20 cellular contexts compared by ENCODE assay signal in the genomic region with DNA sequence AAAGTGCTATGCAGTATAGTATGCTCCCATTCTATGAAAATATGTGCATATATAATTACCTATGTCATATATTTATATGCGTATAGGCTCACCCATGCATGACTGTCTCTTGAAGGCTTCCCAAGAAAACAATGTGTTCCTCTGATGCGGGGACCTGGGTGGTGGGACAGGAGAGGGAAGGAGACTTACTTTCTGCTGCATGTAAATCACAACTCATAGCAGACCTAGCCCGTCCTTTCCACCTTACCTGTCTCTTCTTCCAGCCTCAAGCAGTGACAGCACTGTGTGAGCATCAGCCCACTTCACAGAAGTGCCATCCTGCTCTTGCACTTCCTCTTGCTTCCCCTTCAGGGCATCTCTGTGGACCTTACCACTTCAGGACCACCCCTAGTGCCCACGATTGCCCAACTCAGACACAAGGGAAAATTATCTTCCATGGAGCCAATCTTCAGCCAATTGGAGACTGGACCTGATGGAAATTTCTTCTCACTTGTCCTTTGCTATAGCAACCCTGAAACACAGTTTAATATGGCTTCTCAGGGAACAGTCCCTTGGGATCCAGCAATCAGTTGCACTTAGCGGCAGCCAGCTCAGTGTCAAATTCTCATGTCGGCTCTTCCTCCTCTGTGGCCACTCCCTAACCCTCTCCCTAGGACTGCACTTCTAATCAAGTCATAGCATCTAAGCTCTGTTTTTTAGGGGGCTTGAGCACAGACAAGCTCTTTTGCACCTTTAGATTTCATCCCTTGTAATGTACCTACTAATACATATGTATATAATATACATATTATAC.
DNase-seq lines count a peak whose midpoint lies in the region; ATAC-seq, FAIRE-seq and TF ChIP-seq lines count a peak whose summit lies in the region.
"Had no signal": no experiment of that assay in that cellular context is flagged by ENCODE, and none has a peak within 500 bp of the region (broad histone marks: within the 10 kb centered on the region; RNA-seq: fewer than 3 reads in every experiment).

No MANE protein-coding gene starts in this region.

- H3K4me3 ChIP-seq in BE2C (ENCODE audit: low read depth, low read length), result peak overlapping the region; percentile 23
- H3K4me3 ChIP-seq: lung, pancreas, stomach had no signal

- H3K27me3 ChIP-seq in BE2C, result no peaks in the 10 kb centered on the region
- H3K27me3 ChIP-seq: pancreas, stomach had no signal

- DNase-seq in BE2C (peak; percentile 48), DMS153 (lab: John Stamatoyannopoulos, UW) (peak; percentile 70), NCI-H1436 treated with DMSO at 0.1 percent for 48 hours (lab: John Stamatoyannopoulos, UW) (peak; percentile 48), SK-N-DZ (ENCODE audit: low spot score) (peak; percentile 72), RCC 7860 (ENCODE audit: low spot score) (no peak), NCI-H2081 (lab: John Stamatoyannopoulos, UW) (no peak), frontal cortex (ENCODE audit: low spot score in 2 of 2) (no peak)
- DNase-seq: activated CD4-positive, alpha-beta T cell treated with anti-CD3 and anti-CD28 coated beads, Interleukin-2, amount 50 U/mL, for 4 hours; dermis blood vessel endothelial cell; hippocampal formation; naive B cell; pancreas; stimulated activated CD4-positive, alpha-beta T cell treated with anti-CD3 and anti-CD28 coated beads, Interleukin-1b, Interleukin-23, amount 100 ng/mL, for 48 hours; stomach had no signal

- ATAC-seq in activated CD4-positive, CD25-positive, alpha-beta regulatory T cell treated with anti-CD3 and anti-CD28 coated beads, Interleukin-2, amount 50 U/mL, for 24 hours, result no peak
- ATAC-seq: HCT116, T-cell had no signal

- FAIRE-seq in RCC 7860 (lab: Jason Lieb, UNC) (no peak), frontal cortex (lab: Jason Lieb, UNC) (no peak)
- FAIRE-seq: bronchial epithelial cell, keratinocyte, pancreas had no signal

- peaks cover 35% of the 10 kb centered on the region for H3K4me1 ChIP-seq in BE2C

- H3K9me3 ChIP-seq in BE2C, result no peaks in the 10 kb centered on the region
- H3K9me3 ChIP-seq: pancreas, stomach had no signal

- TF ChIP-seq CTCF in BE2C (IDR thresholded peaks at IDR 0.05; ENCODE audit: low read depth, low read length), result no peak

- no peaks in the 10 kb centered on the region for H3K36me3 ChIP-seq in BE2C
- H3K36me3 ChIP-seq: pancreas, stomach had no signal

Comparison
In these comparisons a context has a peak if more than half of its experiments do, and no peak if none do; other contexts are left out.
1. DNase-seq: peak in BE2C (single experiment), DMS153 (single experiment), NCI-H1436 treated with DMSO at 0.1 percent for 48 hours (single experiment) and SK-N-DZ (single experiment); none in RCC 7860 (single experiment), NCI-H2081 (0 of 2) and frontal cortex (0 of 2).